ENCODE assay signal across 10 cellular contexts in genomic region chr6:129280719-129281118, GRCh38.
A peak's percentile ranks its signal among the peaks of the same experiment; 100 is the strongest.
DNase-seq lines count a peak whose midpoint lies in the region; ATAC-seq and TF ChIP-seq lines count a peak whose summit lies in the region.
"Had no signal": no experiment of that assay in that cellular context is flagged by ENCODE, and none has a peak within 500 bp of the region (broad histone marks: within the 10 kb centered on the region; RNA-seq: fewer than 3 reads in every experiment).

No MANE protein-coding gene starts in this region.

- POLR2A ChIA-PET in activated CD8-positive, alpha-beta T cell treated with anti-CD3 and anti-CD28 coated beads, Interleukin-2, amount 10 ng/mL, durations not matched to agents 7 days and 5 days (lab: Charles Lee) = no interaction called here

- no peak overlapping the region for H3K27ac Mint-ChIP-seq in activated CD8-positive, alpha-beta T cell treated with anti-CD3 and anti-CD28 coated beads, Interleukin-2, amount 10 ng/mL, durations not matched to agents 7 days and 5 days
- H3K27ac Mint-ChIP-seq: naive B cell; stimulated activated naive B cell treated with anti-CD40 and anti-IgM and Interleukin-4, amounts not matched to agents 10 μg/mL and 1 μg/mL and 100 μg/mL, for 72 hours had no signal

- no peaks in the 10 kb centered on the region for H3K36me3 ChIP-seq in KMS-11 (ENCODE audit: insufficient read depth)

- H3K9ac ChIP-seq in KMS-11 = no peak overlapping the region; the same call in 1 of the 2 replicates

- peak; percentile 79 for ATAC-seq in activated CD8-positive, alpha-beta T cell treated with anti-CD3 and anti-CD28 coated beads, Interleukin-2, amount 10 ng/mL, durations not matched to agents 7 days and 5 days
- ATAC-seq in left cardiac atrium (peak; percentile 64 to 88), left colon (no peak), GM21526 (IDR thresholded peaks at IDR 0.05; ENCODE audit: low FRiP score, unreplicated experiment) (no peak), GM21515 (IDR thresholded peaks at IDR 0.05; ENCODE audit: unreplicated experiment) (no peak)
- ATAC-seq: stimulated activated naive B cell treated with anti-CD40 and anti-IgM and Interleukin-4, amounts not matched to agents 10 μg/mL and 1 μg/mL and 100 μg/mL, for 72 hours had no signal

- H3K4me3 Mint-ChIP-seq in activated CD8-positive, alpha-beta T cell treated with anti-CD3 and anti-CD28 coated beads, Interleukin-2, amount 10 ng/mL, durations not matched to agents 7 days and 5 days = peak overlapping the region; percentile 15
- H3K4me3 Mint-ChIP-seq: naive B cell; stimulated activated naive B cell treated with anti-CD40 and anti-IgM and Interleukin-4, amounts not matched to agents 10 μg/mL and 1 μg/mL and 100 μg/mL, for 72 hours had no signal

- peaks cover 7% of the 10 kb centered on the region for H3K27me3 Mint-ChIP-seq in activated CD8-positive, alpha-beta T cell treated with anti-CD3 and anti-CD28 coated beads, Interleukin-2, amount 10 ng/mL, durations not matched to agents 7 days and 5 days (ENCODE audit: low read depth)

- TF ChIP-seq CTCF in KMS-11 (conservative IDR thresholded peaks at IDR 0.05; ENCODE audit: low read depth, low read length) = no peak

- peak overlapping the region; percentile 90 for H3K4me2 ChIP-seq in KMS-11

- DNase-seq in activated CD8-positive, alpha-beta T cell treated with anti-CD3 and anti-CD28 coated beads, Interleukin-2, amount 10 ng/mL, durations not matched to agents 7 days and 5 days = peak; percentile 52
- DNase-seq in left cardiac atrium (peak; percentile 24), left colon (no peak)
- peak in 2 of 3 donors; percentile 7 to 16 for DNase-seq in stimulated activated CD4-positive, alpha-beta T cell treated with anti-CD3 and anti-CD28 coated beads, TNF-alpha, amount 100 ng/mL, for 48 hours (ENCODE audit: low read depth in 3 of 3)
- DNase-seq: naive B cell; NCI-H1930; stimulated activated naive B cell treated with anti-CD40 and anti-IgM and Interleukin-4, amounts not matched to agents 10 μg/mL and 1 μg/mL and 100 μg/mL, for 72 hours had no signal

- H2AFZ ChIP-seq in KMS-11 (ENCODE audit: low read depth) = 0 out of 2 replicates have a peak overlapping the region, but pooled peaks have one; percentile 12

- CTCF ChIA-PET in activated CD8-positive, alpha-beta T cell treated with anti-CD3 and anti-CD28 coated beads, Interleukin-2, amount 10 ng/mL, durations not matched to agents 7 days and 5 days (lab: Charles Lee) = interaction anchor here (0.6 to 0.8 kb wide), 2 partner anchors 29 to 897 kb away, joined by 3 read pairs; no protein-coding TSS in a partner anchor

- no peak overlapping the region for H3K27ac ChIP-seq in KMS-11

- no peaks in the 10 kb centered on the region for H3K36me3 Mint-ChIP-seq in activated CD8-positive, alpha-beta T cell treated with anti-CD3 and anti-CD28 coated beads, Interleukin-2, amount 10 ng/mL, durations not matched to agents 7 days and 5 days (ENCODE audit: low read depth)
- H3K36me3 Mint-ChIP-seq: naive B cell; stimulated activated naive B cell treated with anti-CD40 and anti-IgM and Interleukin-4, amounts not matched to agents 10 μg/mL and 1 μg/mL and 100 μg/mL, for 72 hours had no signal

- H3K9me3 Mint-ChIP-seq in activated CD8-positive, alpha-beta T cell treated with anti-CD3 and anti-CD28 coated beads, Interleukin-2, amount 10 ng/mL, durations not matched to agents 7 days and 5 days (ENCODE audit: insufficient read depth) = no peaks in the 10 kb centered on the region
- H3K9me3 Mint-ChIP-seq: naive B cell; stimulated activated naive B cell treated with anti-CD40 and anti-IgM and Interleukin-4, amounts not matched to agents 10 μg/mL and 1 μg/mL and 100 μg/mL, for 72 hours had no signal

- H3K27me3 ChIP-seq in KMS-11 (ENCODE audit: insufficient read depth, low read depth) = no peaks in the 10 kb centered on the region

- peaks cover 15% of the 10 kb centered on the region for H3K4me1 Mint-ChIP-seq in activated CD8-positive, alpha-beta T cell treated with anti-CD3 and anti-CD28 coated beads, Interleukin-2, amount 10 ng/mL, durations not matched to agents 7 days and 5 days (ENCODE audit: low read depth)
- H3K4me1 Mint-ChIP-seq: naive B cell; stimulated activated naive B cell treated with anti-CD40 and anti-IgM and Interleukin-4, amounts not matched to agents 10 μg/mL and 1 μg/mL and 100 μg/mL, for 72 hours had no signal

- intact Hi-C loops in left cardiac atrium (cut with DNase I) (no loop called here), left colon (cut with DNase I, micrococcal nuclease) (no loop called here)

- no peaks in the 10 kb centered on the region for H4K20me1 ChIP-seq in KMS-11 (ENCODE audit: insufficient read depth)

- H3K4me3 ChIP-seq in KMS-11 (IDR thresholded peaks at IDR 0.05; ENCODE audit: insufficient read depth, low read depth, low read length) = no peak overlapping the region

- H3K4me1 ChIP-seq in KMS-11 (ENCODE audit: low read depth, poor library complexity, severe bottlenecking) = peaks cover 27% of the 10 kb centered on the region

- H3K79me2 ChIP-seq in KMS-11 (ENCODE audit: insufficient read depth, low read depth) = no peaks in the 10 kb centered on the region

Comparison
In these comparisons a context has a peak if more than half of its experiments do, and no peak if none do; other contexts are left out.
1. ATAC-seq: peak in activated CD8-positive, alpha-beta T cell treated with anti-CD3 and anti-CD28 coated beads, Interleukin-2, amount 10 ng/mL, durations not matched to agents 7 days and 5 days (single experiment) and left cardiac atrium (2 of 2); none in left colon (single experiment), GM21526 (single experiment) and GM21515 (single experiment).
2. DNase-seq: peak in activated CD8-positive, alpha-beta T cell treated with anti-CD3 and anti-CD28 coated beads, Interleukin-2, amount 10 ng/mL, durations not matched to agents 7 days and 5 days (single experiment), left cardiac atrium (single experiment) and stimulated activated CD4-positive, alpha-beta T cell treated with anti-CD3 and anti-CD28 coated beads, TNF-alpha, amount 100 ng/mL, for 48 hours (2 of 3); none in left colon (0 of 2).